Comparison of ENCODE assay signal across 8 cellular contexts in genomic region chr4:89308161-89308500, GRCh38. TPM values are rescaled to one million over a fixed set of nuclear protein-coding genes. Genes with fewer than 3 reads are reported as not detected.
A peak's percentile ranks its signal among the peaks of the same experiment; 100 is the strongest.
DNase-seq lines count a peak whose midpoint lies in the region; ATAC-seq, FAIRE-seq and TF ChIP-seq lines count a peak whose summit lies in the region.

No MANE protein-coding gene starts in this region.

- TF ChIP-seq RAD21 in HCT116 (IDR thresholded peaks at IDR 0.05; ENCODE audit: low read depth): no peak

- DNase-seq in HCT116 (ENCODE audit: low read depth, low spot score) (no peak), Right ventricle myocardium superior (no peak), skeletal muscle cell (ENCODE audit: low read depth) (no peak), NCI-H187 (lab: John Stamatoyannopoulos, UW) (no peak), GM12891 (ENCODE audit: insufficient read length, low spot score) (no peak), AG08396 (ENCODE audit: low spot score) (no peak)

- H4K20me1 ChIP-seq in HCT116 (ENCODE audit: insufficient read depth): no peaks in the 10 kb centered on the region

- ATAC-seq in HCT116 (peak; percentile 19; the same call in 1 of the 2 replicates), SK-N-SH treated with all-trans-retinoic acid at 6 μM for 48 hours (peak; percentile 64), Right ventricle myocardium superior (ENCODE audit: poor library complexity) (peak; percentile 28), HG02970 (IDR thresholded peaks at IDR 0.05; ENCODE audit: low FRiP score, unreplicated experiment) (no peak)

- intact Hi-C loops in HCT116 (cut with micrococcal nuclease): no loop called here
- intact Hi-C loops in Right ventricle myocardium superior (cut with DNase I): no loop called here

- POLR2A ChIA-PET in HCT116 (lab: Charles Lee): no interaction called here

- H3K4me1 ChIP-seq in HCT116 (ENCODE audit: control insufficient read depth in 1 of 2, insufficient read depth in 2 of 2, low read length in 2 of 2): peaks cover 0 to 6% of the 10 kb centered on the region in 2 experiments; a peak in 1 of 4 replicates

- no peaks in the 10 kb centered on the region for H3K9me2 ChIP-seq in HCT116 (ENCODE audit: insufficient read depth)

- no peak overlapping the region for H3K9ac ChIP-seq in HCT116 (ENCODE audit: low read length)

- peak overlapping the region; percentile 33 for H2AFZ ChIP-seq in HCT116 (ENCODE audit: low read depth, low read length, poor library complexity, severe bottlenecking)

- no peaks in the 10 kb centered on the region for H3K27me3 ChIP-seq in HCT116 (ENCODE audit: insufficient read depth, low read length)

- BruUV-seq in HCT116 (replicated peaks; lab: Mats Ljungman, UMichigan): no TSS peak

- FAIRE-seq in GM12891 (lab: Jason Lieb, UNC): no peak

- no peaks in the 10 kb centered on the region for H3K9me3 ChIP-seq in HCT116 (ENCODE audit: control insufficient read depth in 1 of 2, insufficient read depth in 1 of 2, low read depth in 1 of 2, low read length in 2 of 2)

- H3K4me3 ChIP-seq in HCT116 (replicated peaks in 1 of 2; ENCODE audit: low read depth in 1 of 2, low read length in 2 of 2) (peak overlapping the region; percentile 45 to 59), skeletal muscle cell (ENCODE audit: low read depth, low read length) (peak overlapping the region; percentile 60)

- no peaks in the 10 kb centered on the region for H3K79me2 ChIP-seq in HCT116 (ENCODE audit: insufficient read depth, low read length)

- CTCF ChIA-PET in HCT116 (lab: Charles Lee): no interaction called here

- RAD21 ChIA-PET in HCT116 (lab: Charles Lee; ENCODE audit: low non-redundant PET in 1 of 2, low total read pairs in 2 of 2, uncharacterized antibody in 2 of 2, unreplicated experiment in 2 of 2): no interaction called here

- H3K4me2 ChIP-seq in HCT116 (ENCODE audit: low read length): peak overlapping the region; percentile 79

- TF ChIP-seq CTCF in HCT116 (IDR thresholded peaks at IDR 0.05 in 2 of 3, conservative IDR thresholded peaks at IDR 0.05 in 1 of 3; ENCODE audit: borderline replicate concordance in 1 of 3, insufficient read depth in 1 of 3, low read depth in 2 of 3, low read length in 2 of 3): no peak

- TF ChIP-seq POLR2A in HCT116 (IDR thresholded peaks at IDR 0.05; ENCODE audit: borderline replicate concordance, extremely low read depth, insufficient read depth, insufficient read length) (no peak), GM12891 (IDR thresholded peaks at IDR 0.05; ENCODE audit: low read depth, low read length) (no peak)

- H3K36me3 ChIP-seq in HCT116 (ENCODE audit: control insufficient read depth in 1 of 2, insufficient read depth in 2 of 2, low read length in 2 of 2): no peaks in the 10 kb centered on the region

- no peak overlapping the region for H3K27ac ChIP-seq in HCT116 (ENCODE audit: low read depth, low read length)

TF ChIP-seq in HCT116, 20 proteins besides CTCF, POLR2A, EP300 and RAD21 (continues in another document):
- no peak for TF ChIP-seq YY1 (IDR thresholded peaks at IDR 0.05; ENCODE audit: extremely low read depth, insufficient replicate concordance, low read depth, low read length)
- TF ChIP-seq CEBPB (IDR thresholded peaks at IDR 0.05; ENCODE audit: low read depth): no peak
- TF ChIP-seq CBX3 (IDR thresholded peaks at IDR 0.05; ENCODE audit: low read depth): no peak
- no peak for TF ChIP-seq SP1 (IDR thresholded peaks at IDR 0.05; ENCODE audit: low read depth)
- TF ChIP-seq REST (IDR thresholded peaks at IDR 0.05; ENCODE audit: low read depth): no peak

TF ChIP-seq in SK-N-SH treated with all-trans-retinoic acid at 6 μM for 48 hours, 23 proteins besides CTCF, POLR2A, EP300 and RAD21 (continues in another document):
- no peak for TF ChIP-seq ZFP3 (CRISPR knock-in tag; IDR thresholded peaks at IDR 0.05)
- TF ChIP-seq ARNTL (CRISPR knock-in tag; IDR thresholded peaks at IDR 0.05; ENCODE audit: borderline replicate concordance, low read depth): no peak
- no peak for TF ChIP-seq ZNF8 (CRISPR knock-in tag; IDR thresholded peaks at IDR 0.05)
- no peak for TF ChIP-seq CSRNP3 (CRISPR knock-in tag; IDR thresholded peaks at IDR 0.05)
- TF ChIP-seq POU6F1 (CRISPR knock-in tag; IDR thresholded peaks at IDR 0.05; ENCODE audit: borderline replicate concordance, low read depth): no peak

TF ChIP-seq in GM12891, 5 proteins besides CTCF, POLR2A, EP300 and RAD21:
- TF ChIP-seq POLR2AphosphoS5 (IDR thresholded peaks at IDR 0.05; ENCODE audit: low read depth, low read length) (no peak), SPI1 (IDR thresholded peaks at IDR 0.05; ENCODE audit: low read depth, low read length) (no peak), POU2F2 (IDR thresholded peaks at IDR 0.05; ENCODE audit: low read depth, low read length) (no peak), TAF1 (IDR thresholded peaks at IDR 0.05; ENCODE audit: low read depth, low read length) (no peak), PAX5 (IDR thresholded peaks at IDR 0.05; ENCODE audit: insufficient read depth, low read length, severe bottlenecking) (no peak)

RNA-seq across cellular contexts. Expression of gene GPRIN3, which starts 0.5 kb away (rescaled TPM):
- total RNA-seq in HCT116 (2021; ENCODE audit: unreplicated experiment) (0.39 TPM), Right ventricle myocardium superior (6.2 TPM)
- polyA plus RNA-seq in HCT116 (2012): 0.05 and 0.12 TPM in 2 replicates
- polyA plus RNA-seq in GM12891 (2012; ENCODE audit: low read depth, missing spikeins): under 0.01 TPM
